ENCODE assay signal across 7 cellular contexts in the genomic region with DNA sequence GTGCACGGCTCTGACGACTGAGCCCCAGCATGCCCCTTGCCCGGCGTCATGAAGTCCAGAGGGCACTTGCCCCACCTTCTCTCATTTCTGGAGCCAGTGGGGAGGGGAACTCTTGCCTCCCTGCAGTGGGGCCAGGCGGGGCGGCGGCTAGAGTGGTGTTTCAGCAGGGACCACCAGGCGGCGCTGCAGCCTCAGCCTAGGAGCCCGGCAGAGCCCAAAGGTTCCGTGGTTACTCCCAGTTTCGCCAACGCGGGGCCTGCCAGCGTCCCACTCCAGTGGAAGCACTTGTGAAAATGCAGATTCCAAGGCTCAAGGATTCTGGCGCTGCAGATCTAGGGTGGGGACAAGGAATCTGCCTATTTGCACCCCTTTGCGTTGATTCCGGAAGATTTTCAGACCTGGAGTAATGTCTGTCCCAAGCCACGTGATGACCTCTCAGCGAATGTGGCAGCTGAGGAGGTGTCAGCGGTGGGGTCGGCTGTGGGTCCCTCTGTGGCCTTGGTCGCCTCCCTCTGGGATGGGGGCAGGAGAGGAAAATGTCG. TPM values are rescaled to one million over a fixed set of nuclear protein-coding genes. Genes with fewer than 3 reads are reported as not detected.
DNase-seq lines count a peak whose midpoint lies in the region; ATAC-seq and TF ChIP-seq lines count a peak whose summit lies in the region.

No MANE protein-coding gene starts in this region.

- H3K4me1 ChIP-seq in Karpas-422 (ENCODE audit: low read length) (peaks cover 6% of the 10 kb centered on the region), SJSA1 (replicated peaks) (peaks cover 7% of the 10 kb centered on the region; the same call in 1 of the 2 replicates), cardiac muscle cell (ENCODE audit: low read depth) (peaks cover 1% of the 10 kb centered on the region), parathyroid adenoma (no peaks in the 10 kb centered on the region)

- no peaks in the 10 kb centered on the region for H3K9me3 ChIP-seq in Karpas-422 (ENCODE audit: low read length)
- no peaks in the 10 kb centered on the region for H3K9me3 ChIP-seq in SJSA1 (replicated peaks)
- H3K9me3 ChIP-seq in cardiac muscle cell (ENCODE audit: low read depth): no peaks in the 10 kb centered on the region
- no peaks in the 10 kb centered on the region for H3K9me3 ChIP-seq in parathyroid adenoma (ENCODE audit: control insufficient read depth, low read length)

- no peak overlapping the region for H3K9ac ChIP-seq in Karpas-422 (ENCODE audit: low read length)
- no peak overlapping the region for H3K9ac ChIP-seq in parathyroid adenoma

- H3K27me3 ChIP-seq in Karpas-422 (ENCODE audit: low read length) (no peaks in the 10 kb centered on the region), SJSA1 (replicated peaks) (no peaks in the 10 kb centered on the region), cardiac muscle cell (no peaks in the 10 kb centered on the region), parathyroid adenoma (ENCODE audit: control insufficient read depth, insufficient read depth, low read length) (no peaks in the 10 kb centered on the region)

- H3K9me2 ChIP-seq in Karpas-422 (replicated peaks; ENCODE audit: insufficient read depth, low read length): no peaks in the 10 kb centered on the region

- H3K27ac ChIP-seq in Karpas-422 (ENCODE audit: low read length): no peak overlapping the region
- H3K27ac ChIP-seq in SJSA1: no peak overlapping the region
- no peak overlapping the region for H3K27ac ChIP-seq in cardiac muscle cell
- H3K27ac ChIP-seq in parathyroid adenoma: no peak overlapping the region

- H3K36me3 ChIP-seq in Karpas-422 (ENCODE audit: insufficient read depth, low read length) (no peaks in the 10 kb centered on the region; the same call in 1 of the 2 replicates), SJSA1 (no peaks in the 10 kb centered on the region), cardiac muscle cell (no peaks in the 10 kb centered on the region), parathyroid adenoma (ENCODE audit: control insufficient read depth, insufficient read depth, low read length) (no peaks in the 10 kb centered on the region)

- H3K4me3 ChIP-seq in Karpas-422 (ENCODE audit: low read length) (no peak overlapping the region), SJSA1 (no peak overlapping the region), cardiac muscle cell (no peak overlapping the region), parathyroid adenoma (ENCODE audit: low read depth, low read length) (no peak overlapping the region)

- H3K9me3 Mint-ChIP-seq in activated naive CD8-positive, alpha-beta T cell treated with anti-CD3 and anti-CD28 coated beads, Interleukin-2, amount 10 ng/mL, durations not matched to agents 7 days and 5 days: no peaks in the 10 kb centered on the region

- H3K27ac Mint-ChIP-seq in activated naive CD8-positive, alpha-beta T cell treated with anti-CD3 and anti-CD28 coated beads, Interleukin-2, amount 10 ng/mL, durations not matched to agents 7 days and 5 days: no peak overlapping the region

- TF ChIP-seq CTCF in GM10266 (IDR thresholded peaks at IDR 0.05; ENCODE audit: control insufficient read depth, insufficient read depth, low read depth, missing control alignments) (peak; percentile 80), cardiac muscle cell (IDR thresholded peaks at IDR 0.05; ENCODE audit: low read depth, low read length) (peak; percentile 99), parathyroid adenoma (IDR thresholded peaks at IDR 0.05) (peak; percentile 80)

- POLR2A ChIA-PET in activated naive CD8-positive, alpha-beta T cell treated with anti-CD3 and anti-CD28 coated beads, Interleukin-2, amount 10 ng/mL, durations not matched to agents 7 days and 5 days (lab: Charles Lee): no interaction called here

- H3K27me3 Mint-ChIP-seq in activated naive CD8-positive, alpha-beta T cell treated with anti-CD3 and anti-CD28 coated beads, Interleukin-2, amount 10 ng/mL, durations not matched to agents 7 days and 5 days: no peaks in the 10 kb centered on the region

- no peak overlapping the region for H3K4me3 Mint-ChIP-seq in activated naive CD8-positive, alpha-beta T cell treated with anti-CD3 and anti-CD28 coated beads, Interleukin-2, amount 10 ng/mL, durations not matched to agents 7 days and 5 days

- peak; percentile 41 for ATAC-seq in activated naive CD8-positive, alpha-beta T cell treated with anti-CD3 and anti-CD28 coated beads, Interleukin-2, amount 10 ng/mL, durations not matched to agents 7 days and 5 days (ENCODE audit: low read depth)
- ATAC-seq in GM18517 (IDR thresholded peaks at IDR 0.05; ENCODE audit: unreplicated experiment): no peak

- no peaks in the 10 kb centered on the region for H3K36me3 Mint-ChIP-seq in activated naive CD8-positive, alpha-beta T cell treated with anti-CD3 and anti-CD28 coated beads, Interleukin-2, amount 10 ng/mL, durations not matched to agents 7 days and 5 days

- H3K4me1 Mint-ChIP-seq in activated naive CD8-positive, alpha-beta T cell treated with anti-CD3 and anti-CD28 coated beads, Interleukin-2, amount 10 ng/mL, durations not matched to agents 7 days and 5 days: peaks cover 11% of the 10 kb centered on the region

- H4K20me1 ChIP-seq in Karpas-422 (ENCODE audit: insufficient read depth, low read depth, low read length): no peaks in the 10 kb centered on the region

- H3K4me2 ChIP-seq in Karpas-422 (ENCODE audit: low read depth, low read length, poor library complexity, severe bottlenecking): no peak overlapping the region
- H3K4me2 ChIP-seq in parathyroid adenoma (ENCODE audit: low read length): peak overlapping the region; percentile 42

- DNase-seq in GM10266 (ENCODE audit: extremely low spot score) (no peak), Karpas-422 (peak; percentile 89), SJSA1 (ENCODE audit: low read depth in 1 of 2, low spot score in 2 of 2) (peak; percentile 80 to 84), cardiac muscle cell (ENCODE audit: low read depth in 1 of 2, low spot score in 1 of 2) (peak; percentile 73 to 86)
- peak; percentile 76 for DNase-seq in activated naive CD8-positive, alpha-beta T cell treated with anti-CD3 and anti-CD28 coated beads, Interleukin-2, amount 10 ng/mL, durations not matched to agents 7 days and 5 days

- no peak overlapping the region for H2AFZ ChIP-seq in Karpas-422 (ENCODE audit: low read length)
- peak overlapping the region; percentile 66 for H2AFZ ChIP-seq in parathyroid adenoma

- no peaks in the 10 kb centered on the region for H3K79me2 ChIP-seq in Karpas-422 (ENCODE audit: low read length)
- H3K79me2 ChIP-seq in parathyroid adenoma: no peaks in the 10 kb centered on the region

RNA-seq across cellular contexts. Expression of a gene that starts 55.7 kb away (rescaled TPM):
- total RNA-seq in Karpas-422 (2014; rRNA removed; shearing (Covaris generic); ENCODE audit: low replicate concordance): 22.2 and 39.5 TPM in 2 replicates
- total RNA-seq in SJSA1 (2014; rRNA removed; shearing (Covaris generic)): 14.5 and 15.5 TPM in 2 replicates
- 10 to 100 TPM; 71.9 to 80.2 TPM for total RNA-seq in activated naive CD8-positive, alpha-beta T cell treated with anti-CD3 and anti-CD28 coated beads, Interleukin-2, amount 10 ng/mL, durations not matched to agents 7 days and 5 days
- 8.0 and 14.8 TPM in 2 replicates for total RNA-seq in cardiac muscle cell
- polyA plus RNA-seq in cardiac muscle cell: 33.9 and 59.7 TPM in 2 replicates
